1 cellular context compared by ENCODE assay signal in genomic region chr1:234608026-234608719, GRCh38.
TF ChIP-seq lines count a peak whose summit lies in the region.

No MANE protein-coding gene starts in this region.

TF ChIP-seq in K562, 482 proteins besides CTCF, POLR2A, EP300 and RAD21 (continued from another document and continues in another):
- TF ChIP-seq FOXP4 (CRISPR knock-in tag; IDR thresholded peaks at IDR 0.05; ENCODE audit: borderline replicate concordance): 0 out of 2 replicates have a peak, but pooled peaks have one; percentile 23
- peak in 1 of 2 experiments; percentile 58; a peak in 1 of 4 replicates for TF ChIP-seq ZNF639 (CRISPR knock-in tag; conservative IDR thresholded peaks at IDR 0.05 in 1 of 2, IDR thresholded peaks at IDR 0.05 in 1 of 2)
- TF ChIP-seq NFIX (CRISPR knock-in tag; IDR thresholded peaks at IDR 0.05; ENCODE audit: low read depth): no peak
- TF ChIP-seq MCM3 (IDR thresholded peaks at IDR 0.05): no peak
- peak; percentile 24 for TF ChIP-seq ZNF431 (CRISPR knock-in tag; IDR thresholded peaks at IDR 0.05)
- peak; percentile 5; the same call in 1 of the 2 replicates for TF ChIP-seq ZBED1 (IDR thresholded peaks at IDR 0.05)
- peak; percentile 58; the same call in 1 of the 2 replicates for TF ChIP-seq FOXP1 (CRISPR knock-in tag; IDR thresholded peaks at IDR 0.05)
- TF ChIP-seq TBP (optimal IDR thresholded peaks at IDR 0.05; ENCODE audit: low read depth, low read length): peak; percentile 66
- TF ChIP-seq DPF2 (IDR thresholded peaks at IDR 0.05): peak; percentile 82
- TF ChIP-seq ZNF76 (CRISPR knock-in tag; IDR thresholded peaks at IDR 0.05; ENCODE audit: borderline replicate concordance): peak; percentile 15; the same call in 1 of the 2 replicates
- TF ChIP-seq ZNF764 (CRISPR knock-in tag; IDR thresholded peaks at IDR 0.05; ENCODE audit: low read depth): no peak
- TF ChIP-seq BRD9 (IDR thresholded peaks at IDR 0.05; ENCODE audit: low read depth, partially characterized antibody): peak; percentile 88
- TF ChIP-seq ZSCAN32 (CRISPR knock-in tag; IDR thresholded peaks at IDR 0.05): peak; percentile 46; the same call in 1 of the 2 replicates
- TF ChIP-seq E2F1 (CRISPR knock-in tag; IDR thresholded peaks at IDR 0.05): peak; percentile 82; the same call in 1 of the 2 replicates
- peak; percentile 30; the same call in 1 of the 2 replicates for TF ChIP-seq SOX6 (IDR thresholded peaks at IDR 0.05)
- TF ChIP-seq PRDM10 (IDR thresholded peaks at IDR 0.05; ENCODE audit: partially characterized antibody): no peak
- TF ChIP-seq PCBP1 (IDR thresholded peaks at IDR 0.05; ENCODE audit: low read depth, low read length, poor library complexity, severe bottlenecking): no peak
- peak; percentile 76 for TF ChIP-seq ZNF324 (CRISPR knock-in tag; IDR thresholded peaks at IDR 0.05)
- 0 out of 2 replicates have a peak, but pooled peaks have one; percentile 49 for TF ChIP-seq GTF2F1 (IDR thresholded peaks at IDR 0.05; ENCODE audit: low read depth, low read length)
- TF ChIP-seq MGA (IDR thresholded peaks at IDR 0.05): peak; percentile 97
- TF ChIP-seq FOSL1 (tag; conservative IDR thresholded peaks at IDR 0.05): peak; percentile 96
- TF ChIP-seq RCOR1 (IDR thresholded peaks at IDR 0.05; ENCODE audit: borderline replicate concordance in 1 of 2, low read depth in 2 of 2, low read length in 2 of 2): no peak; a peak in 1 of 4 replicates
- TF ChIP-seq RB1 (IDR thresholded peaks at IDR 0.05; ENCODE audit: low read depth): peak; percentile 8; the same call in 1 of the 2 replicates
- no peak for TF ChIP-seq TRIM24 (IDR thresholded peaks at IDR 0.05)
- no peak for TF ChIP-seq CEBPG (CRISPR knock-in tag; IDR thresholded peaks at IDR 0.05)
- no peak for TF ChIP-seq CEBPG (tag; conservative IDR thresholded peaks at IDR 0.05 in 1 of 2, IDR thresholded peaks at IDR 0.05 in 1 of 2)
- TF ChIP-seq E2F5 (CRISPR knock-in tag; IDR thresholded peaks at IDR 0.05): peak; percentile 33; the same call in 1 of the 2 replicates
- TF ChIP-seq ZBTB49 (CRISPR knock-in tag; IDR thresholded peaks at IDR 0.05; ENCODE audit: borderline replicate concordance): 0 out of 2 replicates have a peak, but pooled peaks have one; percentile 93
